Comparison of ENCODE assay signal across 10 cellular contexts in genomic region chr13:112744306-112745021, GRCh38. TPM values are rescaled to one million over a fixed set of nuclear protein-coding genes. Genes with fewer than 3 reads are reported as not detected.
DNase-seq lines count a peak whose midpoint lies in the region; ATAC-seq and TF ChIP-seq lines count a peak whose summit lies in the region.
"Had no signal": no experiment of that assay in that cellular context is flagged by ENCODE, and none has a peak within 500 bp of the region (broad histone marks: within the 10 kb centered on the region; RNA-seq: fewer than 3 reads in every experiment).

No MANE protein-coding gene starts in this region.

- no peaks in the 10 kb centered on the region for H3F3A ChIP-seq in SK-N-SH (replicated peaks; ENCODE audit: insufficient read depth)

- H3K27me3 ChIP-seq in SK-N-SH (ENCODE audit: insufficient read depth): no peaks in the 10 kb centered on the region
- no peaks in the 10 kb centered on the region for H3K27me3 ChIP-seq in upper lobe of left lung

- H3K36me3 ChIP-seq in SK-N-SH (replicated peaks in 1 of 2; ENCODE audit: control insufficient read depth in 1 of 2, insufficient read depth in 2 of 2, low read length in 1 of 2) (no peaks in the 10 kb centered on the region), upper lobe of left lung (no peaks in the 10 kb centered on the region)

- CTCF ChIA-PET in SK-N-SH (lab: Yijun Ruan, JAX): interaction anchor here (1.6 kb wide), 1 partner anchor 9 kb away, joined by 4 read pairs; no protein-coding TSS in a partner anchor

- ATAC-seq in SK-N-SH treated with all-trans-retinoic acid at 6 μM for 48 hours (peak; percentile 23; the same call in 2 of the 3 replicates), upper lobe of left lung (ENCODE audit: low FRiP score in 2 of 2) (peak; percentile 38 to 56)
- no peak for ATAC-seq in activated CD4-positive, CD25-positive, alpha-beta regulatory T cell treated with anti-CD3 and anti-CD28 coated beads, Interleukin-2, amount 50 U/mL, for 24 hours
- ATAC-seq: K562 had no signal

- no peak overlapping the region for H3K9ac ChIP-seq in SK-N-SH

- no peak overlapping the region for H3K27ac ChIP-seq in SK-N-SH (ENCODE audit: low read depth in 2 of 2, low read length in 1 of 2)
- H3K27ac ChIP-seq in upper lobe of left lung: peak overlapping the region; percentile 9 to 58 (median 50)

- H4K20me1 ChIP-seq in SK-N-SH (ENCODE audit: insufficient read depth): 0 out of 2 replicates have a peak, but pooled peaks cover 5% of the 10 kb centered on the region

- DNase-seq in SK-N-SH (no peak), astrocyte of the hippocampus (ENCODE audit: low read depth, low spot score) (peak; percentile 67), kidney glomerular epithelial cell (lab: John Stamatoyannopoulos, UW) (peak; percentile 63), upper lobe of left lung (peak in 1 of 2 donors; percentile 75), OCI-M1 (lab: John Stamatoyannopoulos, UW) (no peak), D341Med (ENCODE audit: low spot score) (no peak)
- DNase-seq: ACHN had no signal

- WGBS in SK-N-SH (ENCODE audit: low lambda C conversion rate): 81% methylated on average over 16 of the region's 16 CpGs
- 54% methylated on average over 15 to 16 of the region's 16 CpGs for WGBS in upper lobe of left lung, 2 donors

- POLR2A ChIA-PET in SK-N-SH (lab: Yijun Ruan, JAX): no interaction called here

- no peak overlapping the region for H2AFZ ChIP-seq in SK-N-SH (ENCODE audit: low read depth)

- TF ChIP-seq CTCF in SK-N-SH (IDR thresholded peaks at IDR 0.05) (no peak), upper lobe of left lung (IDR thresholded peaks at IDR 0.05) (no peak)

- no peak for TF ChIP-seq RAD21 in SK-N-SH (IDR thresholded peaks at IDR 0.05; ENCODE audit: low read length)

- no peak for TF ChIP-seq POLR2A in upper lobe of left lung (IDR thresholded peaks at IDR 0.05)

- peaks cover 5% of the 10 kb centered on the region; the same call in 1 of the 2 replicates for H3K79me2 ChIP-seq in SK-N-SH (ENCODE audit: insufficient read depth)

- no peak overlapping the region for H3K4me3 ChIP-seq in SK-N-SH (ENCODE audit: low read depth in 2 of 2, low read length in 1 of 2)
- no peak overlapping the region for H3K4me3 ChIP-seq in upper lobe of left lung
- H3K4me3 ChIP-seq: K562 had no signal

- peaks cover 0 to 5% of the 10 kb centered on the region in 2 experiments; a peak in 1 of 4 replicates for H3K4me1 ChIP-seq in SK-N-SH (ENCODE audit: control insufficient read depth in 1 of 2, insufficient read depth in 2 of 2, low read depth in 1 of 2, low read length in 1 of 2)
- peaks cover 25 to 50% (median 30%) of the 10 kb centered on the region in 4 donors for H3K4me1 ChIP-seq in upper lobe of left lung

- H3K9me3 ChIP-seq in SK-N-SH (no peaks in the 10 kb centered on the region), upper lobe of left lung (no peaks in the 10 kb centered on the region)

- no peak overlapping the region for H3K4me2 ChIP-seq in SK-N-SH

- no peaks in the 10 kb centered on the region for H3K9me2 ChIP-seq in SK-N-SH

- TF ChIP-seq EP300 in SK-N-SH (IDR thresholded peaks at IDR 0.05; ENCODE audit: borderline replicate concordance in 1 of 2, low read depth in 1 of 2, low read length in 1 of 2) (no peak), upper lobe of left lung (IDR thresholded peaks at IDR 0.05) (peak in 1 of 4 donors; percentile 30)

TF ChIP-seq in SK-N-SH treated with all-trans-retinoic acid at 6 μM for 48 hours, 23 proteins besides CTCF, POLR2A, EP300 and RAD21:
- no peak for TF ChIP-seq ZNF8 (CRISPR knock-in tag; IDR thresholded peaks at IDR 0.05)
- TF ChIP-seq RARB (CRISPR knock-in tag; IDR thresholded peaks at IDR 0.05): no peak
- no peak for TF ChIP-seq CREB5 (CRISPR knock-in tag; IDR thresholded peaks at IDR 0.05; ENCODE audit: low read depth)
- no peak for TF ChIP-seq OSR1 (CRISPR knock-in tag; IDR thresholded peaks at IDR 0.05)
- no peak for TF ChIP-seq TOX (CRISPR knock-in tag; IDR thresholded peaks at IDR 0.05; ENCODE audit: borderline replicate concordance)
- TF ChIP-seq TCF4 (CRISPR knock-in tag; IDR thresholded peaks at IDR 0.05; ENCODE audit: borderline replicate concordance): no peak
- TF ChIP-seq ESRRG (CRISPR knock-in tag; IDR thresholded peaks at IDR 0.05): no peak
- no peak for TF ChIP-seq POU6F1 (CRISPR knock-in tag; IDR thresholded peaks at IDR 0.05; ENCODE audit: borderline replicate concordance, low read depth)
- no peak for TF ChIP-seq ZFP3 (CRISPR knock-in tag; IDR thresholded peaks at IDR 0.05)

TF ChIP-seq in SK-N-SH, 30 proteins besides CTCF, POLR2A, EP300 and RAD21:
- TF ChIP-seq YY1 (IDR thresholded peaks at IDR 0.05; ENCODE audit: low read depth) (no peak), USF2 (IDR thresholded peaks at IDR 0.05; ENCODE audit: borderline replicate concordance, low read depth, low read length) (no peak), GABPA (IDR thresholded peaks at IDR 0.05; ENCODE audit: low read depth) (no peak), CHD2 (IDR thresholded peaks at IDR 0.05; ENCODE audit: low read length, partially characterized antibody) (no peak), MAX (IDR thresholded peaks at IDR 0.05; ENCODE audit: low read depth) (no peak), FOXJ3 (CRISPR knock-in tag; IDR thresholded peaks at IDR 0.05) (no peak), POLR2AphosphoS5 (IDR thresholded peaks at IDR 0.05; ENCODE audit: low read depth, low read length) (no peak), ELF1 (IDR thresholded peaks at IDR 0.05) (no peak), REST (IDR thresholded peaks at IDR 0.05; ENCODE audit: low read depth, low read length) (no peak), GATA2 (CRISPR knock-in tag; IDR thresholded peaks at IDR 0.05) (no peak), TEAD4 (IDR thresholded peaks at IDR 0.05; ENCODE audit: borderline replicate concordance, insufficient read depth) (no peak), NFIC (IDR thresholded peaks at IDR 0.05; ENCODE audit: borderline replicate concordance) (no peak), IRF3 (IDR thresholded peaks at IDR 0.05; ENCODE audit: low read depth, low read length) (no peak), MEF2A (IDR thresholded peaks at IDR 0.05; ENCODE audit: borderline replicate concordance, low read depth) (no peak), RXRA (IDR thresholded peaks at IDR 0.05; ENCODE audit: borderline replicate concordance, low read depth) (no peak), TCF12 (IDR thresholded peaks at IDR 0.05) (no peak), RFX5 (IDR thresholded peaks at IDR 0.05; ENCODE audit: low read length) (no peak), SMC3 (IDR thresholded peaks at IDR 0.05; ENCODE audit: low read depth, low read length) (no peak), FOSL2 (IDR thresholded peaks at IDR 0.05; ENCODE audit: borderline replicate concordance, low read depth) (no peak), NRF1 (IDR thresholded peaks at IDR 0.05; ENCODE audit: low read depth, low read length) (no peak)

RNA-seq across cellular contexts. Expression of gene ATP11A, which starts 54.6 kb away (rescaled TPM):
- polyA plus RNA-seq in SK-N-SH (2012; rRNA removed): 2.9 and 4.1 TPM in 2 replicates
- polyA plus RNA-seq in SK-N-SH (2012; cell fraction: cytosol; rRNA removed): 3.0 and 3.8 TPM in 2 replicates
- 11.6 and 12.7 TPM in 2 replicates for polyA plus RNA-seq in SK-N-SH (2012; cell fraction: nucleus; rRNA removed)
- 100 to 1,000 TPM; 159 to 285 (median 260) TPM for total RNA-seq in upper lobe of left lung

Comparison
In these comparisons a context has a peak if more than half of its experiments do, and no peak if none do; other contexts are left out.
1. ATAC-seq: peak in SK-N-SH treated with all-trans-retinoic acid at 6 μM for 48 hours (single experiment) and upper lobe of left lung (2 of 2); none in activated CD4-positive, CD25-positive, alpha-beta regulatory T cell treated with anti-CD3 and anti-CD28 coated beads, Interleukin-2, amount 50 U/mL, for 24 hours (0 of 2).
2. DNase-seq: peak in astrocyte of the hippocampus (single experiment) and kidney glomerular epithelial cell (single experiment); none in SK-N-SH (single experiment), OCI-M1 (single experiment) and D341Med (single experiment).
3. H3K27ac ChIP-seq: peak in upper lobe of left lung (4 of 4); none in SK-N-SH (0 of 2).